Comparison of ENCODE assay signal across 1 cellular context in genomic region chr6:124964764-124965105, GRCh38.
TF ChIP-seq lines count a peak whose summit lies in the region.

No MANE protein-coding gene starts in this region.

TF ChIP-seq in IMR-90, 13 proteins besides CTCF, POLR2A, EP300 and RAD21 (continued from another document):
- TF ChIP-seq USF2 (IDR thresholded peaks at IDR 0.05; ENCODE audit: low read depth, low read length) = no peak
- no peak for TF ChIP-seq CEBPB (IDR thresholded peaks at IDR 0.05; ENCODE audit: low read depth, low read length)
- TF ChIP-seq MAFK (IDR thresholded peaks at IDR 0.05; ENCODE audit: low read depth, low read length) = no peak
TF ChIP-seq in IMR-90: peak in this region for 0.
